Comparison of ENCODE assay signal across 32 cellular contexts in the genomic region with DNA sequence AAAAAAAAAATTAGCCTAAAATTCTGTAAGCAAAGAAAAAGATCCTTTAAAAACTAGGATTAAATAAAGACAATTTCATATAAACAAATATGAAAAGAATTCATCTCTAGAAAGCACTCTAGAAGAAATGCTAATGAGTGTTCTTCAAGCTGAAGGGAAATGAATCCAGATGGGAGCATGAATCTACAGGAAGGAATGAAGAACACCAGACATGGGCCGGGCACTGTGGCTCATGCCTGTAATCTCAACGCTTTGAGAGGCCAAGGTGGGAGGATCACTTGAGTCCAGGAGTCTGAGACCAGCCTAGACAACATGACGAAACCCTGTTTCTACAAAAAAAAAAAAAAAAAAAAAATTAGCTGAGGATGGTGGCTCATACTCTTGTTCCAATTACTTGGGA.
A peak's percentile ranks its signal among the peaks of the same experiment; 100 is the strongest.
DNase-seq lines count a peak whose midpoint lies in the region; ATAC-seq and TF ChIP-seq lines count a peak whose summit lies in the region.
"Had no signal": no experiment of that assay in that cellular context is flagged by ENCODE, and none has a peak within 500 bp of the region (broad histone marks: within the 10 kb centered on the region; RNA-seq: fewer than 3 reads in every experiment).

No MANE protein-coding gene starts in this region.

- POLR2A ChIA-PET in Caco-2 (lab: Charles Lee): no interaction called here

- CTCF ChIA-PET in Caco-2 (lab: Charles Lee): interaction anchor here (0.7 kb wide), 1 partner anchor 179 kb away, joined by 3 read pairs; no protein-coding TSS in a partner anchor

- no peak for TF ChIP-seq CTCF in Caco-2 (IDR thresholded peaks at IDR 0.05; ENCODE audit: insufficient read depth in 1 of 2, low read depth in 1 of 2, low read length in 1 of 2, severe bottlenecking in 1 of 2, unreplicated experiment in 1 of 2)

- no peak overlapping the region for H3K27ac Mint-ChIP-seq in Caco-2 (ENCODE audit: unreplicated experiment)
- H3K27ac Mint-ChIP-seq: stimulated activated naive CD8-positive, alpha-beta T cell treated with anti-CD3 and anti-CD28 coated beads, Interleukin-15, Interleukin-2, amounts not matched to agents 100 ng/mL and 50 ng/mL, for 24 hours had no signal

- intact Hi-C loops in Caco-2 (cut with micrococcal nuclease; ENCODE audit: unreplicated experiment): no loop called here

- no peak for ATAC-seq in GM19452 (IDR thresholded peaks at IDR 0.05; ENCODE audit: unreplicated experiment)
- ATAC-seq: activated naive CD4-positive, alpha-beta T cell treated with anti-CD3 and anti-CD28 coated beads, Interleukin-2, amount 50 U/mL, for 72 hours; heart right ventricle; K562; left colon; pancreas; right cardiac atrium had no signal

- no peaks in the 10 kb centered on the region for H3K27me3 ChIP-seq in Caco-2 (replicated peaks; ENCODE audit: control insufficient read depth, insufficient read depth, low read length)
- H3K27me3 ChIP-seq: BLaER1, cardiac muscle cell, heart right ventricle, pancreas, spleen, testis had no signal

- BruUV-seq in Caco-2 (replicated peaks; lab: Mats Ljungman, UMichigan): no TSS peak

- in situ Hi-C loops in ACHN (cut with HindIII; ENCODE audit: low pct_ligation_motif_present, low pct_unique_long_range_greater_than_20kb, low sequenced_read_pairs): no loop called here

- no peak overlapping the region for H3K4me3 ChIP-seq in Caco-2 (ENCODE audit: low read depth, low read length)
- H3K4me3 ChIP-seq: BLaER1, cardiac muscle cell, coronary artery, heart right ventricle, K562, pancreas, spleen, testis had no signal

- peaks cover 61% of the 10 kb centered on the region for H3K36me3 Mint-ChIP-seq in Caco-2 (ENCODE audit: insufficient read depth, unreplicated experiment)

- no peaks in the 10 kb centered on the region for H3K4me1 Mint-ChIP-seq in Caco-2 (ENCODE audit: low read depth, unreplicated experiment)

- peaks cover 41% of the 10 kb centered on the region for H3K9me3 Mint-ChIP-seq in Caco-2 (ENCODE audit: unreplicated experiment)
- H3K9me3 Mint-ChIP-seq: activated naive CD4-positive, alpha-beta T cell treated with anti-CD3 and anti-CD28 coated beads, Interleukin-2, amount 50 U/mL, for 72 hours had no signal

- H3K9me3 ChIP-seq in Caco-2: no peaks in the 10 kb centered on the region
- H3K9me3 ChIP-seq: pancreas, testis had no signal

- peak; percentile 67 for DNase-seq in AG08395 (ENCODE audit: low spot score)
- peak; percentile 67 for DNase-seq in GM04504 (ENCODE audit: low read depth)
- peak; percentile 15 for DNase-seq in astrocyte of the hippocampus (ENCODE audit: low read depth, low spot score)
- peak; percentile 8 for DNase-seq in hepatic stellate cell (ENCODE audit: low spot score)
- no peak for DNase-seq in ACHN
- no peak for DNase-seq in Caco-2
- no peak for DNase-seq in activated T-cell treated with anti-CD3 and anti-CD28 coated beads for 4 hours
- DNase-seq: activated CD4-positive, alpha-beta T cell treated with anti-CD3 and anti-CD28 coated beads for 48 hours; activated effector memory CD4-positive, alpha-beta T cell treated with Interleukin-2 at 50 U/mL for 16 hours; anterior cingulate cortex; DMS153; effector CD8-positive, alpha-beta T cell; foreskin melanocyte; heart right ventricle; left colon; mammary epithelial cell; NCI-H1092 treated with DMSO at 0.1 percent for 48 hours; NCI-H1694 treated with DMSO at 0.1 percent for 48 hours; NCI-H510A treated with DMSO at 0.1 percent for 48 hours; pancreas; right cardiac atrium; spleen; stimulated activated CD4-positive, alpha-beta T cell treated with anti-CD3 and anti-CD28 coated beads, Interleukin-2, amount 100 ng/mL, for 24 hours; testis; WERI-Rb-1 had no signal

- 0 out of 2 replicates have a peak, but pooled peaks cover 3% of the 10 kb centered on the region for H3K4me1 ChIP-seq in Caco-2
- H3K4me1 ChIP-seq: BLaER1, heart right ventricle, pancreas, spleen, testis had no signal

- no peaks in the 10 kb centered on the region; the same call in 1 of the 2 replicates for H3K36me3 ChIP-seq in Caco-2 (ENCODE audit: control insufficient read depth, insufficient read depth, low read length)
- H3K36me3 ChIP-seq: cardiac muscle cell, pancreas had no signal

- no peak overlapping the region for H3K4me3 Mint-ChIP-seq in Caco-2 (ENCODE audit: unreplicated experiment)
- H3K4me3 Mint-ChIP-seq: stimulated activated naive CD8-positive, alpha-beta T cell treated with anti-CD3 and anti-CD28 coated beads, Interleukin-15, Interleukin-2, amounts not matched to agents 100 ng/mL and 50 ng/mL, for 24 hours had no signal

- no peaks in the 10 kb centered on the region for H3K27me3 Mint-ChIP-seq in Caco-2 (ENCODE audit: insufficient read depth, unreplicated experiment)
- H3K27me3 Mint-ChIP-seq: stimulated activated naive CD8-positive, alpha-beta T cell treated with anti-CD3 and anti-CD28 coated beads, Interleukin-15, Interleukin-2, amounts not matched to agents 100 ng/mL and 50 ng/mL, for 24 hours had no signal

Comparison
In these comparisons a context has a peak if more than half of its experiments do, and no peak if none do; other contexts are left out.
1. DNase-seq: peak in AG08395 (single experiment), GM04504 (single experiment), astrocyte of the hippocampus (single experiment) and hepatic stellate cell (single experiment); none in ACHN (single experiment), Caco-2 (0 of 2) and activated T-cell treated with anti-CD3 and anti-CD28 coated beads for 4 hours (single experiment).